Comparison of ENCODE assay signal across 1 cellular context in the genomic region with DNA sequence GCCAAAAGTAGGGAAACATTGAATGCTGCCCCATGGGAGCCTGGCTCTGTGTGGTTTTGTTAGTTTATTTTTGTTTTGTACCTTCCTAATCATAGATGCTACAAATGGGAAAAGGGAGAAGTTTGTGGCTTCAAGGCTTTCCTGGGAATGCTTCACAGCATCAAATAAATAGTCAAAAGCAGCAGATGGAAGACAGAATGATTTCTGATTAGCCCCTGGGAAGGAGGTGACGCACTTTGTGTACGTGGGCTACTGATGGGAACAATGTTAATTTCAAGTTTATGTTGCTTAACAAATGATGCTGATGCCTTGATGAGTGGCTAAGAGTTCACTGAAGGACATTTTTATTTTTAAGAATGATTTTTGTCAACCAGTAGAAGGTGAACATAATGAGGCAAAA.
TF ChIP-seq lines count a peak whose summit lies in the region.

No MANE protein-coding gene starts in this region.

TF ChIP-seq in GM23338, 12 proteins besides CTCF, POLR2A, EP300 and RAD21 (continued from another document):
- TF ChIP-seq REST (IDR thresholded peaks at IDR 0.05; ENCODE audit: unreplicated experiment): no peak
- TF ChIP-seq, protein P1, sequence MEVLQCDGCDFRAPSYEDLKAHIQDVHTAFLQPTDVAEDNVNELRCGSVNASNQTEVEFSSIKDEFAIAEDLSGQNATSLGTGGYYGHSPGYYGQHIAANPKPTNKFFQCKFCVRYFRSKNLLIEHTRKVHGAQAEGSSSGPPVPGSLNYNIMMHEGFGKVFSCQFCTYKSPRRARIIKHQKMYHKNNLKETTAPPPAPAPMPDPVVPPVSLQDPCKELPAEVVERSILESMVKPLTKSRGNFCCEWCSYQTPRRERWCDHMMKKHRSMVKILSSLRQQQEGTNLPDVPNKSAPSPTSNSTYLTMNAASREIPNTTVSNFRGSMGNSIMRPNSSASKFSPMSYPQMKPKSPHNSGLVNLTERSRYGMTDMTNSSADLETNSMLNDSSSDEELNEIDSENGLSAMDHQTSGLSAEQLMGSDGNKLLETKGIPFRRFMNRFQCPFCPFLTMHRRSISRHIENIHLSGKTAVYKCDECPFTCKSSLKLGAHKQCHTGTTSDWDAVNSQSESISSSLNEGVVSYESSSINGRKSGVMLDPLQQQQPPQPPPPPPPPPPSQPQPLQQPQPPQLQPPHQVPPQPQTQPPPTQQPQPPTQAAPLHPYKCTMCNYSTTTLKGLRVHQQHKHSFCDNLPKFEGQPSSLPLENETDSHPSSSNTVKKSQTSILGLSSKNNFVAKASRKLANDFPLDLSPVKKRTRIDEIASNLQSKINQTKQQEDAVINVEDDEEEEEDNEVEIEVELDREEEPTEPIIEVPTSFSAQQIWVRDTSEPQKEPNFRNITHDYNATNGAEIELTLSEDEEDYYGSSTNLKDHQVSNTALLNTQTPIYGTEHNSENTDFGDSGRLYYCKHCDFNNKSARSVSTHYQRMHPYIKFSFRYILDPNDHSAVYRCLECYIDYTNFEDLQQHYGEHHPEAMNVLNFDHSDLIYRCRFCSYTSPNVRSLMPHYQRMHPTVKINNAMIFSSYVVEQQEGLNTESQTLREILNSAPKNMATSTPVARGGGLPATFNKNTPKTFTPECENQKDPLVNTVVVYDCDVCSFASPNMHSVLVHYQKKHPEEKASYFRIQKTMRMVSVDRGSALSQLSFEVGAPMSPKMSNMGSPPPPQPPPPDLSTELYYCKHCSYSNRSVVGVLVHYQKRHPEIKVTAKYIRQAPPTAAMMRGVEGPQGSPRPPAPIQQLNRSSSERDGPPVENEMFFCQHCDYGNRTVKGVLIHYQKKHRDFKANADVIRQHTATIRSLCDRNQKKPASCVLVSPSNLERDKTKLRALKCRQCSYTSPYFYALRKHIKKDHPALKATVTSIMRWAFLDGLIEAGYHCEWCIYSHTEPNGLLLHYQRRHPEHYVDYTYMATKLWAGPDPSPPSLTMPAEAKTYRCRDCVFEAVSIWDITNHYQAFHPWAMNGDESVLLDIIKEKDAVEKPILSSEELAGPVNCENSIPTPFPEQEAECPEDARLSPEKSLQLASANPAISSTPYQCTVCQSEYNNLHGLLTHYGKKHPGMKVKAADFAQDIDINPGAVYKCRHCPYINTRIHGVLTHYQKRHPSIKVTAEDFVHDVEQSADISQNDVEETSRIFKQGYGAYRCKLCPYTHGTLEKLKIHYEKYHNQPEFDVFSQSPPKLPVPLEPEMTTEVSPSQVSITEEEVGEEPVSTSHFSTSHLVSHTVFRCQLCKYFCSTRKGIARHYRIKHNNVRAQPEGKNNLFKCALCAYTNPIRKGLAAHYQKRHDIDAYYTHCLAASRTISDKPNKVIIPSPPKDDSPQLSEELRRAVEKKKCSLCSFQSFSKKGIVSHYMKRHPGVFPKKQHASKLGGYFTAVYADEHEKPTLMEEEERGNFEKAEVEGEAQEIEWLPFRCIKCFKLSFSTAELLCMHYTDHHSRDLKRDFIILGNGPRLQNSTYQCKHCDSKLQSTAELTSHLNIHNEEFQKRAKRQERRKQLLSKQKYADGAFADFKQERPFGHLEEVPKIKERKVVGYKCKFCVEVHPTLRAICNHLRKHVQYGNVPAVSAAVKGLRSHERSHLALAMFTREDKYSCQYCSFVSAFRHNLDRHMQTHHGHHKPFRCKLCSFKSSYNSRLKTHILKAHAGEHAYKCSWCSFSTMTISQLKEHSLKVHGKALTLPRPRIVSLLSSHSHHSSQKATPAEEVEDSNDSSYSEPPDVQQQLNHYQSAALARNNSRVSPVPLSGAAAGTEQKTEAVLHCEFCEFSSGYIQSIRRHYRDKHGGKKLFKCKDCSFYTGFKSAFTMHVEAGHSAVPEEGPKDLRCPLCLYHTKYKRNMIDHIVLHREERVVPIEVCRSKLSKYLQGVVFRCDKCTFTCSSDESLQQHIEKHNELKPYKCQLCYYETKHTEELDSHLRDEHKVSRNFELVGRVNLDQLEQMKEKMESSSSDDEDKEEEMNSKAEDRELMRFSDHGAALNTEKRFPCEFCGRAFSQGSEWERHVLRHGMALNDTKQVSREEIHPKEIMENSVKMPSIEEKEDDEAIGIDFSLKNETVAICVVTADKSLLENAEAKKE (CRISPR knock-in tag; IDR thresholded peaks at IDR 0.05): no peak
- no peak for TF ChIP-seq POLR2AphosphoS5 (IDR thresholded peaks at IDR 0.05; ENCODE audit: low read depth)
- TF ChIP-seq ZNF331 (CRISPR knock-in tag; IDR thresholded peaks at IDR 0.05; ENCODE audit: low read depth): no peak
- no peak for TF ChIP-seq CREB1 (CRISPR knock-in tag; IDR thresholded peaks at IDR 0.05; ENCODE audit: low read depth)
